11 cellular contexts compared by ENCODE assay signal in the genomic region with DNA sequence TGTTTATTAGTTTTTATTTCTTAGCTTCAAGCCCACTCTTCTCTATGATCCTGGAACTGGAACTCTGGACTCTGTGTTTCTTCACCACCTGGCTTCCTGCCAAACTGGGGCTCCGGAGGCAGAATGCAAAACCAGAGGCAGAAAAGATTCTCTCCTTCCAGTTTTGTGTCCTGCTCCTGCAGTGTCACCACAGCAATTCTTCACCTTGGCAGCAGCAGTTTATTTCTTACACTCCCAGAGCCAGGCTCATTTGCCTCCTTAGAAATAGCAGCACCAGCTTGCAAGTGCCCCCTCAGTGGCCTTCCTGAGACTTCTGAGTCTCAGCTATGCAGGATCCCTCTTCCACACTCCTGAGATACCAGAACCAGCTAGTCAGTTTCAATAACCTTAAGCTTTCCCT. TPM values are rescaled to one million over a fixed set of nuclear protein-coding genes. Genes with fewer than 3 reads are reported as not detected.
DNase-seq lines count a peak whose midpoint lies in the region; ATAC-seq and TF ChIP-seq lines count a peak whose summit lies in the region.
"Had no signal": no experiment of that assay in that cellular context is flagged by ENCODE, and none has a peak within 500 bp of the region (broad histone marks: within the 10 kb centered on the region; RNA-seq: fewer than 3 reads in every experiment).

No MANE protein-coding gene starts in this region.

- peaks cover 17% of the 10 kb centered on the region for H3K4me1 Mint-ChIP-seq in mesothelial cell of epicardium
- H3K4me1 Mint-ChIP-seq: neural crest cell had no signal

- intact Hi-C loops in mucosa of descending colon (cut with DNase I, micrococcal nuclease), result no loop called here

- peaks cover 7% of the 10 kb centered on the region for H3K27me3 Mint-ChIP-seq in mesothelial cell of epicardium (ENCODE audit: low read depth)

- peak overlapping the region; percentile 5 for H3K27ac Mint-ChIP-seq in mesothelial cell of epicardium

- no peak overlapping the region for H3K4me3 ChIP-seq in mucosa of descending colon

- DNase-seq in ELF-1 (ENCODE audit: low read depth, low spot score) (peak; percentile 2), M059J (ENCODE audit: low read depth) (peak; percentile 22), caudate nucleus (lab: John Stamatoyannopoulos, UW) (peak in 19 of 61 donors; percentile 1 to 63 (median 10)), mesothelial cell of epicardium (ENCODE audit: low spot score in 2 of 2, unreplicated experiment in 2 of 2) (peak in 1 of 2 experiments; percentile 38), GF-D8 (lab: John Stamatoyannopoulos, UW) (no peak), NCI-H1092 (lab: John Stamatoyannopoulos, UW) (no peak), mucosa of descending colon (no peak)
- DNase-seq: NCI-H1694 had no signal

- ATAC-seq in mucosa of descending colon, result no peak

- no peaks in the 10 kb centered on the region for H3K36me3 ChIP-seq in mucosa of descending colon (ENCODE audit: low read depth)

- H3K36me3 Mint-ChIP-seq in mesothelial cell of epicardium, result no peaks in the 10 kb centered on the region

- H3K4me1 ChIP-seq in mucosa of descending colon (ENCODE audit: low read depth), result no peaks in the 10 kb centered on the region

- no peak for TF ChIP-seq CTCF in mesothelial cell of epicardium (IDR thresholded peaks at IDR 0.05; ENCODE audit: unreplicated experiment)
- TF ChIP-seq CTCF in mucosa of descending colon (IDR thresholded peaks at IDR 0.05), result no peak

- no peak overlapping the region for H3K4me3 Mint-ChIP-seq in mesothelial cell of epicardium
- H3K4me3 Mint-ChIP-seq: neural crest cell had no signal

- peak overlapping the region; percentile 44 for H3K27ac ChIP-seq in caudate nucleus (ENCODE audit: low read depth, low read length)
- H3K27ac ChIP-seq: epithelial cell of prostate, RWPE1 had no signal

- H3K9me3 ChIP-seq in mucosa of descending colon, result no peaks in the 10 kb centered on the region

- H3K9me3 Mint-ChIP-seq in mesothelial cell of epicardium, result no peaks in the 10 kb centered on the region
- H3K9me3 Mint-ChIP-seq: neural crest cell had no signal

RNA-seq across cellular contexts. Expression of gene CAMK4, which starts 26.7 kb away (rescaled TPM):
- total RNA-seq in M059J (2014; rRNA removed; shearing (Covaris generic)), result 3.9 and 7.4 TPM in 2 replicates
- total RNA-seq in mesothelial cell of epicardium (11.4 to 13.3 TPM (median 11.7 TPM) in 3 replicates), mucosa of descending colon (1 to 10 TPM; 2.0 to 5.5 (median 4.0) TPM)

Comparison
In these comparisons a context has a peak if more than half of its experiments do, and no peak if none do; other contexts are left out.
1. DNase-seq: peak in ELF-1 (single experiment) and M059J (single experiment); none in GF-D8 (single experiment), NCI-H1092 (single experiment) and mucosa of descending colon (0 of 3).